ENCODE assay signal across 9 cellular contexts in genomic region chr20:64039293-64040160, GRCh38. TPM values are rescaled to one million over a fixed set of nuclear protein-coding genes. Genes with fewer than 3 reads are reported as not detected.
A peak's percentile ranks its signal among the peaks of the same experiment; 100 is the strongest.
DNase-seq lines count a peak whose midpoint lies in the region; ATAC-seq and TF ChIP-seq lines count a peak whose summit lies in the region.
"Had no signal": no experiment of that assay in that cellular context is flagged by ENCODE, and none has a peak within 500 bp of the region (broad histone marks: within the 10 kb centered on the region; RNA-seq: fewer than 3 reads in every experiment).

No MANE protein-coding gene starts in this region.

- H4K20me1 ChIP-seq in DND-41 (ENCODE audit: insufficient read depth, low read length) (peaks cover 13% of the 10 kb centered on the region; the same call in 1 of the 2 replicates), OCI-LY3 (ENCODE audit: insufficient read depth, low read length) (no peaks in the 10 kb centered on the region)

- peak overlapping the region; percentile 65 for H3K4me3 Mint-ChIP-seq in osteocyte (ENCODE audit: unreplicated experiment)

- H3K9me3 Mint-ChIP-seq in osteocyte (ENCODE audit: unreplicated experiment): no peaks in the 10 kb centered on the region

- no peak for TF ChIP-seq POLR2A in esophagus squamous epithelium (IDR thresholded peaks at IDR 0.05)

- H3K4me3 ChIP-seq in DND-41 (ENCODE audit: low read depth in 1 of 2, low read length in 2 of 2) (peak overlapping the region in 1 of 2 experiments; percentile 66; a peak in 2 of 4 replicates), OCI-LY3 (ENCODE audit: low read length) (peak overlapping the region; percentile 83), esophagus squamous epithelium (peak overlapping the region; percentile 42 to 72 (median 58))

- H3K36me3 Mint-ChIP-seq in osteocyte (ENCODE audit: unreplicated experiment): peaks cover 3% of the 10 kb centered on the region

- no peak overlapping the region for H2AFZ ChIP-seq in DND-41 (ENCODE audit: low read depth, low read length)
- 0 out of 2 replicates have a peak overlapping the region, but pooled peaks have one; percentile 2 for H2AFZ ChIP-seq in OCI-LY3 (ENCODE audit: low read depth, low read length)

- H3K9ac ChIP-seq in DND-41 (ENCODE audit: low read depth, low read length) (peak overlapping the region; percentile 70; the same call in 1 of the 2 replicates), OCI-LY3 (ENCODE audit: low read length) (peak overlapping the region; percentile 74)

- DNase-seq in DND-41: no peak
- DNase-seq in esophagus squamous epithelium (lab: John Stamatoyannopoulos, UW): no peak
- DNase-seq in osteocyte (ENCODE audit: extremely low spot score, unreplicated experiment): no peak
- no peak for DNase-seq in stimulated activated CD4-positive, alpha-beta T cell treated with anti-CD3 and anti-CD28 coated beads, Interleukin-2, amount 100 ng/mL, for 24 hours
- DNase-seq in SIG-M5 treated with dmso at 0.1 percent for 504 hours (lab: John Stamatoyannopoulos, UW; ENCODE audit: unreplicated experiment): no peak
- DNase-seq in SHP77 (lab: John Stamatoyannopoulos, UW): no peak

- no peaks in the 10 kb centered on the region for H3K9me3 ChIP-seq in DND-41 (ENCODE audit: insufficient read depth, low read length, severe bottlenecking)
- no peaks in the 10 kb centered on the region for H3K9me3 ChIP-seq in OCI-LY3 (ENCODE audit: insufficient read depth, low read length)
- H3K9me3 ChIP-seq in esophagus squamous epithelium: no peaks in the 10 kb centered on the region

- intact Hi-C loops in esophagus squamous epithelium (cut with DNase I): loop anchor here (10.0 kb wide), 1 partner anchor 55 kb away; the partner anchor contains the start of gene PRPF6

- H3K4me1 ChIP-seq in DND-41 (ENCODE audit: insufficient read depth, low read length) (peaks cover 36% of the 10 kb centered on the region), OCI-LY3 (ENCODE audit: low read length) (peaks cover 53% of the 10 kb centered on the region), esophagus squamous epithelium (peaks cover 37 to 72% (median 49%) of the 10 kb centered on the region in 3 donors)

- H3K27me3 Mint-ChIP-seq in osteocyte (ENCODE audit: unreplicated experiment): peaks cover 9% of the 10 kb centered on the region

- H3K4me1 Mint-ChIP-seq in osteocyte (ENCODE audit: unreplicated experiment): peaks cover 29% of the 10 kb centered on the region

- no peak for TF ChIP-seq CTCF in DND-41 (IDR thresholded peaks at IDR 0.05; ENCODE audit: borderline replicate concordance, extremely low read depth, low read length, poor library complexity, severe bottlenecking)
- no peak for TF ChIP-seq CTCF in OCI-LY3 (IDR thresholded peaks at IDR 0.05; ENCODE audit: low read depth, low read length)
- TF ChIP-seq CTCF in esophagus squamous epithelium (IDR thresholded peaks at IDR 0.05): no peak
- TF ChIP-seq CTCF in osteocyte (IDR thresholded peaks at IDR 0.05): no peak

- 5 to 6% methylated on average over 8 to 13 of the region's 17 CpGs for WGBS in esophagus squamous epithelium, 2 donors

- H3K79me2 ChIP-seq in DND-41 (ENCODE audit: insufficient read depth, low read length) (no peaks in the 10 kb centered on the region), OCI-LY3 (ENCODE audit: low read length) (no peaks in the 10 kb centered on the region)

- peaks cover 42% of the 10 kb centered on the region for H3K27me3 ChIP-seq in DND-41 (ENCODE audit: insufficient read depth, low read length, poor library complexity)
- H3K27me3 ChIP-seq in OCI-LY3 (ENCODE audit: low read depth, low read length): no peaks in the 10 kb centered on the region; the same call in 1 of the 2 replicates
- peaks cover 0 to 76% (median 0%) of the 10 kb centered on the region in 4 donors for H3K27me3 ChIP-seq in esophagus squamous epithelium

- H3K36me3 ChIP-seq in DND-41 (ENCODE audit: insufficient read depth, low read length): peaks cover 5% of the 10 kb centered on the region; the same call in 1 of the 2 replicates
- no peaks in the 10 kb centered on the region for H3K36me3 ChIP-seq in OCI-LY3 (replicated peaks; ENCODE audit: low read depth, low read length)
- H3K36me3 ChIP-seq in esophagus squamous epithelium: peaks cover 0 to 11% (median 0%) of the 10 kb centered on the region in 3 donors

- H3K27ac ChIP-seq in DND-41 (ENCODE audit: low read length): no peak overlapping the region
- peak overlapping the region; percentile 19; the same call in 1 of the 2 replicates for H3K27ac ChIP-seq in OCI-LY3 (ENCODE audit: low read length)
- H3K27ac ChIP-seq in esophagus squamous epithelium: peak overlapping the region in 3 of 4 donors; percentile 71 to 87 (median 79)

- H3K27ac Mint-ChIP-seq in osteocyte (ENCODE audit: unreplicated experiment): no peak overlapping the region

- ATAC-seq in DND-41 (ENCODE audit: insufficient read depth, low read depth): no peak
- ATAC-seq in HG03354 (IDR thresholded peaks at IDR 0.05; ENCODE audit: poor library complexity, severe bottlenecking, unreplicated experiment): no peak

- peak overlapping the region; percentile 99 for H3K4me2 ChIP-seq in DND-41 (ENCODE audit: insufficient read depth, low read length)
- peak overlapping the region; percentile 93 for H3K4me2 ChIP-seq in OCI-LY3 (ENCODE audit: low read length)

RNA-seq across cellular contexts. Expression of gene C20orf204, which starts 3.5 kb away (rescaled TPM):
- under 1 TPM in 3 of 4 donors, not detected in 1; 0.26 to 0.57 (median 0.57) TPM for total RNA-seq in esophagus squamous epithelium
- total RNA-seq in osteocyte: 1.3 and 1.4 TPM in 2 replicates

RNA-seq across cellular contexts. Expression of gene SOX18, which starts 9.9 kb away (rescaled TPM):
- total RNA-seq in esophagus squamous epithelium (1 to 10 TPM; 1.3 to 4.5 (median 3.9) TPM), osteocyte (1.2 and 2.0 TPM in 2 replicates)
- total RNA-seq: activated CD8-positive, alpha-beta memory T cell treated with anti-CD3 and anti-CD28 coated beads for 36 hours had no signal

RNA-seq across cellular contexts. Expression of gene TCEA2, which starts 23.5 kb away (rescaled TPM):
- total RNA-seq in esophagus squamous epithelium (10 to 100 TPM in 2 of 4 donors, 1 to 10 TPM in 2; 1.8 to 25.2 (median 8.9) TPM), osteocyte (67.3 and 73.1 TPM in 2 replicates)

RNA-seq across cellular contexts. Expression of gene RGS19, which starts 39.8 kb away (rescaled TPM):
- total RNA-seq in esophagus squamous epithelium (10 to 100 TPM in 3 of 4 donors, 1 to 10 TPM in 1; 7.4 to 14.4 (median 11.0) TPM), osteocyte (8.0 and 10.0 TPM in 2 replicates)

RNA-seq across cellular contexts. Expression of gene OPRL1, which starts 40.4 kb away (rescaled TPM):
- total RNA-seq in esophagus squamous epithelium (under 1 TPM in 3 of 4 donors, not detected in 1; 0.34 to 0.91 (median 0.76) TPM), osteocyte (1.6 and 2.1 TPM in 2 replicates)
